Comparison of ENCODE assay signal across 8 cellular contexts in the genomic region with DNA sequence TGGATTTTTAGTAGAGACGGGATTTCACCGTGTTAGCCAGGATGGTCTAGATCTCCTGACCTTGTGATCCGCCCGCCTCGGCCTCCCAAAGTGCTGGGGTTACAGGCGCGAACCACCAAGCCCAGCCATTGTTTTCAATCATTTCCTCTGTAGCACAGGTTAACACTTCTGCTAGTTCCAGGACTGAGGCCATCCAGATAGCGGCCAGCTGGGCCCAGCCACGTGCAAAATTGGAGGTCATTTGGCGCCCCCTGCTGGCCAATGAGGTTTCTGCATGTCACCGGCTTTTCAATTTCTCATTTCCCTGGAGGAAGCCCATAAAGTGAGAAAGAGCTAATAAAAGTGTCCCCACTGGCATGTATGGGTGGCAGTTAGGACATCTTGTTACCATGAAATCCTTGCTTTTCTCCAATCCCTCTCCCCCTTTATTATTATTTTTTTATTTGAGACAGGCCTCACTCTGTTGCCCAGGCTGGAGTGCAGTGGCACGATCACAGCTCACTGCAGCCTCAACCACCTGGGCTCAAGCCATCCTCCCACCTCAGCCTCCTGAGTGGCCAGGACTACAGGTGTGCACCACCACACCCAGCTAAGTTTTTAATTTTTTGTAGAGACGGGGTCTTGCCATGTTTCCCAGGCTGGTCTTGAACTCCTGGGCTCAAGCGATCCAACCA. TPM values are rescaled to one million over a fixed set of nuclear protein-coding genes. Genes with fewer than 3 reads are reported as not detected.
DNase-seq lines count a peak whose midpoint lies in the region; ATAC-seq and TF ChIP-seq lines count a peak whose summit lies in the region.
"Not testable (repeated sequence)": the region's sequence is repeated elsewhere in the genome, so short reads cannot be mapped to it uniquely, and the experiment has no call there.

No MANE protein-coding gene starts in this region.

- ATAC-seq in CD4-positive, alpha-beta T cell (ENCODE audit: poor library complexity), result peak; percentile 71
- ATAC-seq in GM21737 (IDR thresholded peaks at IDR 0.05; ENCODE audit: unreplicated experiment) (peak; percentile 69), mucosa of descending colon (peak; percentile 96)

- H3K4me1 ChIP-seq in SJCRH30; mucosa of descending colon (ENCODE audit: low read depth): not testable (repeated sequence)
- H3K4me1 ChIP-seq in esophagus muscularis mucosa, result peaks cover 11 to 26% (median 16%) of the 10 kb centered on the region in 4 donors

- not testable (repeated sequence) for H3K36me3 Mint-ChIP-seq in CD4-positive, alpha-beta T cell (ENCODE audit: low read depth)

- TF ChIP-seq POLR2A in esophagus muscularis mucosa (IDR thresholded peaks at IDR 0.05; ENCODE audit: low read depth), result not testable (repeated sequence)

- 39% methylated on average over 12 of the region's 14 CpGs for WGBS in esophagus muscularis mucosa

- intact Hi-C loops in CD4-positive, alpha-beta T cell (cut with DNase I, micrococcal nuclease), result loop anchor here (1.0 to 5.0 kb wide), 8 partner anchors 114 to 810 kb away; no protein-coding TSS in a partner anchor
- intact Hi-C loops in esophagus muscularis mucosa (cut with DNase I), result loop anchor here (1.0 to 10.0 kb wide), 3 partner anchors 58 to 185 kb away; a partner anchor contains a TSS
- intact Hi-C loops in mucosa of descending colon (cut with DNase I, micrococcal nuclease), result loop anchor here (2.0 kb wide), 1 partner anchor 113 kb away; no protein-coding TSS in a partner anchor

- H3K4me3 Mint-ChIP-seq in CD4-positive, alpha-beta T cell, result not testable (repeated sequence)

- TF ChIP-seq CTCF in CD4-positive, alpha-beta T cell (IDR thresholded peaks at IDR 0.05), result peak; percentile 87
- peak; percentile 91 to 98 (median 98) for TF ChIP-seq CTCF in esophagus muscularis mucosa (IDR thresholded peaks at IDR 0.05)
- TF ChIP-seq CTCF in mucosa of descending colon (IDR thresholded peaks at IDR 0.05), result peak; percentile 79

- H3K9me3 Mint-ChIP-seq in CD4-positive, alpha-beta T cell, result not testable (repeated sequence)

- CTCF ChIA-PET in CD4-positive, alpha-beta T cell (lab: Charles Lee), result interaction anchor here (0.6 to 3.7 kb wide), 12 partner anchors 37 to 830 kb away, joined by 3 to 39 read pairs (median 4); no protein-coding TSS in a partner anchor

- not testable (repeated sequence) for TF ChIP-seq EP300 in esophagus muscularis mucosa (IDR thresholded peaks at IDR 0.05)

- H3K9me3 ChIP-seq in CD4-positive, alpha-beta T cell (ENCODE audit: control insufficient read depth, low read length); SJCRH30 (replicated peaks); esophagus muscularis mucosa; mucosa of descending colon: not testable (repeated sequence)

- H3K27ac ChIP-seq in CD4-positive, alpha-beta T cell (ENCODE audit: low read depth, low read length); SJCRH30; esophagus muscularis mucosa (replicated peaks in 1 of 4): not testable (repeated sequence)

- POLR2A ChIA-PET in CD4-positive, alpha-beta T cell (lab: Charles Lee), result interaction anchor here (0.7 to 0.9 kb wide), 3 partner anchors 643 to 644 kb away, joined by 3 to 4 read pairs (median 3); no protein-coding TSS in a partner anchor

- not testable (repeated sequence) for H3K4me1 Mint-ChIP-seq in CD4-positive, alpha-beta T cell (ENCODE audit: low read depth)

- H3K27me3 ChIP-seq in CD4-positive, alpha-beta T cell (ENCODE audit: control insufficient read depth, insufficient read depth, low read length); SJCRH30; esophagus muscularis mucosa: not testable (repeated sequence)

- H3K36me3 ChIP-seq in SJCRH30; esophagus muscularis mucosa; mucosa of descending colon (ENCODE audit: low read depth): not testable (repeated sequence)

- not testable (repeated sequence) for H3K27me3 Mint-ChIP-seq in CD4-positive, alpha-beta T cell

- not testable (repeated sequence) for H3K27ac Mint-ChIP-seq in CD4-positive, alpha-beta T cell

- H3K4me3 ChIP-seq in SJCRH30, esophagus muscularis mucosa, mucosa of descending colon: not testable (repeated sequence)

- peak; percentile 54 to 85 (median 74) for DNase-seq in CD4-positive, alpha-beta T cell
- DNase-seq in NCI-H1105 (lab: John Stamatoyannopoulos, UW), result peak; percentile 28
- peak; percentile 77 to 89 for DNase-seq in SJCRH30
- peak; percentile 61 for DNase-seq in activated T-helper 1 cell treated with Interleukin-2 at 50 U/mL for 16 hours (ENCODE audit: low read depth)
- DNase-seq in esophagus muscularis mucosa (ENCODE audit: extremely low spot score), result peak; percentile 97
- DNase-seq in mucosa of descending colon, result peak; percentile 84 to 92 (median 92)
- DNase-seq in stimulated activated CD8-positive, alpha-beta memory T cell treated with anti-CD3 and anti-CD28 coated beads, Interleukin-15, amount 100 ng/mL, for 48 hours (ENCODE audit: low read depth in 2 of 2), result peak; percentile 46 to 56

RNA-seq across cellular contexts. Expression of a gene that starts 58.2 kb away (rescaled TPM):
- 1 to 10 TPM; 2.9 to 3.5 TPM for total RNA-seq in CD4-positive, alpha-beta T cell
- 21.7 and 22.2 TPM in 2 replicates for total RNA-seq in SJCRH30 (2014; rRNA removed; shearing (Covaris generic))
- total RNA-seq in esophagus muscularis mucosa, result 100 to 1,000 TPM in 2 of 4 donors, 10 to 100 TPM in 2; 48.6 to 129 (median 104) TPM
- 10 to 100 TPM; 54.6 to 95.2 (median 75.9) TPM for total RNA-seq in mucosa of descending colon

Comparison
In these comparisons a context has a peak if more than half of its experiments do, and no peak if none do; other contexts are left out.
1. DNase-seq: peak in every context shown above with its lines; median percentile 97 in esophagus muscularis mucosa; 92 in mucosa of descending colon; 83 in SJCRH30; 74 in CD4-positive, alpha-beta T cell; 61 in activated T-helper 1 cell treated with Interleukin-2 at 50 U/mL for 16 hours; 51 in stimulated activated CD8-positive, alpha-beta memory T cell treated with anti-CD3 and anti-CD28 coated beads, Interleukin-15, amount 100 ng/mL, for 48 hours; 28 in NCI-H1105.